8 cellular contexts compared by ENCODE assay signal in genomic region chr10:96395931-96396877, GRCh38. TPM values are rescaled to one million over a fixed set of nuclear protein-coding genes. Genes with fewer than 3 reads are reported as not detected.
DNase-seq lines count a peak whose midpoint lies in the region; ATAC-seq and TF ChIP-seq lines count a peak whose summit lies in the region.

No MANE protein-coding gene starts in this region.

- H3K27ac ChIP-seq in RWPE2 (ENCODE audit: poor library complexity, severe bottlenecking) (no peak overlapping the region), ovary (no peak overlapping the region)

- peak; percentile 90 for TF ChIP-seq CTCF in RWPE2 (IDR thresholded peaks at IDR 0.05; ENCODE audit: poor library complexity, severe bottlenecking)
- peak; percentile 47 to 80 (median 78) for TF ChIP-seq CTCF in ovary (IDR thresholded peaks at IDR 0.05)
- TF ChIP-seq CTCF in type B pancreatic cell (conservative IDR thresholded peaks at IDR 0.05) = peak; percentile 95

- intact Hi-C loops in ovary (cut with DNase I) = loop anchor here (5.0 to 10.0 kb wide), 6 partner anchors 109 to 809 kb away; partner anchors contain the start of gene TLL2 (in 1 of the 4)

- no peak overlapping the region for H3K27ac Mint-ChIP-seq in type B pancreatic cell

- ATAC-seq in RWPE2 (ENCODE audit: low read depth) = peak; percentile 91
- ATAC-seq in GM21529 (IDR thresholded peaks at IDR 0.05; ENCODE audit: unreplicated experiment) = no peak

- H3K4me1 ChIP-seq in RWPE2 (ENCODE audit: insufficient read depth, poor library complexity, severe bottlenecking) (no peaks in the 10 kb centered on the region), ovary (ENCODE audit: insufficient read depth) (no peaks in the 10 kb centered on the region)

- H3K9me3 ChIP-seq in RWPE2 (ENCODE audit: severe bottlenecking) = no peaks in the 10 kb centered on the region
- no peaks in the 10 kb centered on the region for H3K9me3 ChIP-seq in ovary

- peak overlapping the region; percentile 21 for H3K4me3 ChIP-seq in RWPE2 (ENCODE audit: severe bottlenecking)
- no peak overlapping the region for H3K4me3 ChIP-seq in ovary

- TF ChIP-seq EP300 in ovary (IDR thresholded peaks at IDR 0.05) = no peak

- no peak for TF ChIP-seq POLR2A in ovary (IDR thresholded peaks at IDR 0.05)

- DNase-seq in DMS53 treated with DMSO at 0.1 percent for 48 hours (lab: John Stamatoyannopoulos, UW; ENCODE audit: unreplicated experiment) (peak; percentile 66), HS-27A (ENCODE audit: low read depth) (peak; percentile 8), RWPE2 (ENCODE audit: low spot score) (no peak), globus pallidus (ENCODE audit: low spot score) (peak; percentile 80), ovary (peak; percentile 60 to 81 (median 69)), type B pancreatic cell (ENCODE audit: extremely low spot score, unreplicated experiment) (no peak)
- peak in 3 of 4 experiments; percentile 11 to 42 (median 11) for DNase-seq in activated naive CD4-positive, alpha-beta T cell (lab: John Stamatoyannopoulos, UW)

- no peaks in the 10 kb centered on the region for H3K36me3 ChIP-seq in RWPE2 (ENCODE audit: low read depth)
- no peaks in the 10 kb centered on the region for H3K36me3 ChIP-seq in ovary

- 25 to 30% (median 26%) methylated on average over 24 of the region's 24 CpGs for WGBS in ovary, 3 donors

- H3K9me3 Mint-ChIP-seq in type B pancreatic cell = no peaks in the 10 kb centered on the region

- H3K36me3 Mint-ChIP-seq in type B pancreatic cell = no peaks in the 10 kb centered on the region

- peaks cover 68% of the 10 kb centered on the region for H3K27me3 Mint-ChIP-seq in type B pancreatic cell

- peaks cover 5% of the 10 kb centered on the region for H3K4me1 Mint-ChIP-seq in type B pancreatic cell (ENCODE audit: unreplicated experiment)

- no peak overlapping the region for H3K4me3 Mint-ChIP-seq in type B pancreatic cell

- H3K27me3 ChIP-seq in RWPE2 (ENCODE audit: insufficient read depth, poor library complexity, severe bottlenecking) = peaks cover 17% of the 10 kb centered on the region
- H3K27me3 ChIP-seq in ovary = no peaks in the 10 kb centered on the region

RNA-seq across cellular contexts. Expression of gene OPALIN, which starts 37.4 kb away (rescaled TPM):
- total RNA-seq in ovary = not detected
- under 1 TPM in 1 of 2 donors, not detected in 1; 0.02 TPM for polyA plus RNA-seq in ovary
- not detected in 2 replicates for total RNA-seq in type B pancreatic cell (ENCODE audit: low replicate concordance)

Comparison
In these comparisons a context has a peak if more than half of its experiments do, and no peak if none do; other contexts are left out.
1. DNase-seq: peak in DMS53 treated with DMSO at 0.1 percent for 48 hours (single experiment), HS-27A (single experiment), activated naive CD4-positive, alpha-beta T cell (3 of 4), globus pallidus (single experiment) and ovary (5 of 5); none in RWPE2 (single experiment) and type B pancreatic cell (single experiment).
2. Peak in every context shown above with its lines, with median percentiles within 50 percentile points of each other: CTCF ChIP-seq.